ENCODE assay signal across 9 cellular contexts in genomic region chr1:186605762-186606350, GRCh38.
A peak's percentile ranks its signal among the peaks of the same experiment; 100 is the strongest.
DNase-seq lines count a peak whose midpoint lies in the region; ATAC-seq, FAIRE-seq and TF ChIP-seq lines count a peak whose summit lies in the region.
"Had no signal": no experiment of that assay in that cellular context is flagged by ENCODE, and none has a peak within 500 bp of the region (broad histone marks: within the 10 kb centered on the region; RNA-seq: fewer than 3 reads in every experiment).

No MANE protein-coding gene starts in this region.

- H3K36me3 ChIP-seq in thyroid gland, result no peaks in the 10 kb centered on the region

- no peak overlapping the region for H3K4me3 ChIP-seq in thyroid gland (replicated peaks in 1 of 3)

- peaks cover 1% of the 10 kb centered on the region for H3K36me3 Mint-ChIP-seq in activated naive CD8-positive, alpha-beta T cell treated with anti-CD3 and anti-CD28 coated beads, Interleukin-2, amount 10 ng/mL, durations not matched to agents 7 days and 5 days

- DNase-seq in AG08396 (ENCODE audit: low spot score) (peak; percentile 17), GM12891 (ENCODE audit: insufficient read length, low spot score) (no peak), NCI-H748 treated with DMSO at 0.1 percent for 48 hours (lab: John Stamatoyannopoulos, UW) (peak; percentile 8), iPS DF 19.7 (ENCODE audit: low read depth, low spot score) (peak; percentile 12), thyroid gland (peak; percentile 4 to 10)
- peak; percentile 37 for DNase-seq in activated naive CD8-positive, alpha-beta T cell treated with anti-CD3 and anti-CD28 coated beads, Interleukin-2, amount 10 ng/mL, durations not matched to agents 7 days and 5 days
- DNase-seq in activated CD4-positive, CD25-positive, alpha-beta regulatory T cell treated with anti-CD3 and anti-CD28 coated beads, Interleukin-2, amount 50 U/mL, for 72 hours, result no peak

- FAIRE-seq in GM12891 (lab: Jason Lieb, UNC), result peak; percentile 69
- FAIRE-seq: islet of Langerhans had no signal

- H3K4me3 Mint-ChIP-seq in activated naive CD8-positive, alpha-beta T cell treated with anti-CD3 and anti-CD28 coated beads, Interleukin-2, amount 10 ng/mL, durations not matched to agents 7 days and 5 days, result no peak overlapping the region

- H3K4me1 ChIP-seq in thyroid gland, result no peaks in the 10 kb centered on the region

- peak; percentile 62 for ATAC-seq in HG02840 (IDR thresholded peaks at IDR 0.05; ENCODE audit: low FRiP score, unreplicated experiment)
- peak; percentile 50 for ATAC-seq in activated naive CD8-positive, alpha-beta T cell treated with anti-CD3 and anti-CD28 coated beads, Interleukin-2, amount 10 ng/mL, durations not matched to agents 7 days and 5 days (ENCODE audit: low read depth)

- no peaks in the 10 kb centered on the region for H3K4me1 Mint-ChIP-seq in activated naive CD8-positive, alpha-beta T cell treated with anti-CD3 and anti-CD28 coated beads, Interleukin-2, amount 10 ng/mL, durations not matched to agents 7 days and 5 days

- no peaks in the 10 kb centered on the region for H3K9me3 ChIP-seq in thyroid gland

- intact Hi-C loops in thyroid gland (cut with DNase I), result loop anchor here (10.0 kb wide), 1 partner anchor 379 kb away; no protein-coding TSS in a partner anchor

- TF ChIP-seq POLR2A in GM12891 (IDR thresholded peaks at IDR 0.05; ENCODE audit: low read depth, low read length) (no peak), thyroid gland (IDR thresholded peaks at IDR 0.05) (no peak)

- no peaks in the 10 kb centered on the region for H3K27me3 ChIP-seq in thyroid gland

- 29 to 36% methylated on average over 4 of the region's 4 CpGs for WGBS in thyroid gland, 2 donors

- peak in 3 of 6 experiments; percentile 51 to 53 (median 51) for TF ChIP-seq CTCF in thyroid gland (IDR thresholded peaks at IDR 0.05)

- peaks cover 18% of the 10 kb centered on the region for H3K27me3 Mint-ChIP-seq in activated naive CD8-positive, alpha-beta T cell treated with anti-CD3 and anti-CD28 coated beads, Interleukin-2, amount 10 ng/mL, durations not matched to agents 7 days and 5 days

- no peaks in the 10 kb centered on the region for H3K9me3 Mint-ChIP-seq in activated naive CD8-positive, alpha-beta T cell treated with anti-CD3 and anti-CD28 coated beads, Interleukin-2, amount 10 ng/mL, durations not matched to agents 7 days and 5 days

- no peak overlapping the region for H3K27ac ChIP-seq in thyroid gland

- POLR2A ChIA-PET in activated naive CD8-positive, alpha-beta T cell treated with anti-CD3 and anti-CD28 coated beads, Interleukin-2, amount 10 ng/mL, durations not matched to agents 7 days and 5 days (lab: Charles Lee), result no interaction called here

- H3K27ac Mint-ChIP-seq in activated naive CD8-positive, alpha-beta T cell treated with anti-CD3 and anti-CD28 coated beads, Interleukin-2, amount 10 ng/mL, durations not matched to agents 7 days and 5 days, result no peak overlapping the region

TF ChIP-seq in GM12891, 5 proteins besides CTCF, POLR2A, EP300 and RAD21:
- TF ChIP-seq TAF1 (IDR thresholded peaks at IDR 0.05; ENCODE audit: low read depth, low read length), result no peak
- TF ChIP-seq POU2F2 (IDR thresholded peaks at IDR 0.05; ENCODE audit: low read depth, low read length), result no peak
- no peak for TF ChIP-seq POLR2AphosphoS5 (IDR thresholded peaks at IDR 0.05; ENCODE audit: low read depth, low read length)
- TF ChIP-seq PAX5 (IDR thresholded peaks at IDR 0.05; ENCODE audit: insufficient read depth, low read length, severe bottlenecking), result no peak
- no peak for TF ChIP-seq SPI1 (IDR thresholded peaks at IDR 0.05; ENCODE audit: low read depth, low read length)

Comparison
In these comparisons a context has a peak if more than half of its experiments do, and no peak if none do; other contexts are left out.
1. DNase-seq: peak in AG08396 (single experiment), NCI-H748 treated with DMSO at 0.1 percent for 48 hours (single experiment), activated naive CD8-positive, alpha-beta T cell treated with anti-CD3 and anti-CD28 coated beads, Interleukin-2, amount 10 ng/mL, durations not matched to agents 7 days and 5 days (single experiment), iPS DF 19.7 (single experiment) and thyroid gland (2 of 2); none in GM12891 (single experiment) and activated CD4-positive, CD25-positive, alpha-beta regulatory T cell treated with anti-CD3 and anti-CD28 coated beads, Interleukin-2, amount 50 U/mL, for 72 hours (single experiment).